ENCODE assay signal across 24 cellular contexts in the genomic region with DNA sequence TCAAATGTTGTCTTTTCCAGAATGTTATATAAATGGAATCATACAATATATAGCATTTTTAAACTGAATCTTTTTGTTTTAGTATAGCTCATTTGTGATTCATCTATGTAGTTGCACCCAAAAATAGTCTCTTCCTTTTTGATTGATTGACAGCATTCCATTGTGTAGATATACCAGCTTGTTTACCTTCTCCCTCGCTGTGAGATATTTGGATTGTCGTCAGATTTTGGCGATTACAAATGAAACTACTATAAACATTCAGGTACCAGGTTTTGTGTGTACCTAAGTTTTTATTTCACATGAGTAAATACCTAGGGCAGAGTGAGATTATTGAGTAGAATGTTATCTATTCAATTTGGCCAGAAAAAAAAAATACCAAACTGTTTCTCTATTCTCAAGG.
"Had no signal": no experiment of that assay in that cellular context is flagged by ENCODE, and none has a peak within 500 bp of the region (broad histone marks: within the 10 kb centered on the region; RNA-seq: fewer than 3 reads in every experiment).

No MANE protein-coding gene starts in this region.

- H3K9ac ChIP-seq: neural progenitor cell, parathyroid adenoma had no signal

- H3K36me3 ChIP-seq: neural progenitor cell, ovary, right lobe of liver, sigmoid colon, stomach, thoracic aorta, thyroid gland, tibial nerve, upper lobe of left lung, vagina had no signal

- H3K79me2 ChIP-seq: parathyroid adenoma had no signal

- H3K4me1 ChIP-seq: neural progenitor cell, parathyroid adenoma, psoas muscle, right lobe of liver, sigmoid colon, stomach, thyroid gland, tibial nerve, upper lobe of left lung, vagina had no signal

- H3K27me3 ChIP-seq: neural progenitor cell, ovary, right lobe of liver, sigmoid colon, stomach, thyroid gland, tibial nerve, upper lobe of left lung, vagina had no signal

- ATAC-seq: psoas muscle; right cardiac atrium; right lobe of liver; stimulated activated effector memory CD8-positive, alpha-beta T cell treated with anti-CD3 and anti-CD28 coated beads, Interleukin-12 subunit alpha, Interleukin-12 subunit beta, amount 100 ng/mL, for 72 hours; stimulated activated naive B cell treated with anti-CD40 and anti-IgM and Interleukin-4, amounts not matched to agents 10 μg/mL and 1 μg/mL and 100 μg/mL, for 72 hours had no signal

- H3K4me2 ChIP-seq: neural progenitor cell had no signal

- DNase-seq: occipital lobe; ovary; posterior cingulate gyrus; psoas muscle; right cardiac atrium; right lobe of liver; sigmoid colon; small intestine; stimulated activated CD4-positive, alpha-beta T cell treated with anti-CD3 and anti-CD28 coated beads, Interleukin-15, amount 100 ng/mL, for 24 hours; stimulated activated CD4-positive, alpha-beta T cell treated with anti-CD3 and anti-CD28 coated beads, Interleukin-2, amount 100 ng/mL, for 24 hours; stimulated activated CD4-positive, alpha-beta T cell treated with anti-CD3 and anti-CD28 coated beads, Interleukin-2, amount 100 ng/mL, for 48 hours; stimulated activated CD4-positive, alpha-beta T cell treated with anti-CD3 and anti-CD28 coated beads, Interleukin-4, amount 100 ng/mL, for 24 hours; stimulated activated naive B cell treated with anti-CD40 and anti-IgM and Interleukin-4, amounts not matched to agents 10 μg/mL and 1 μg/mL and 100 μg/mL, for 72 hours; stimulated activated naive CD4-positive, alpha-beta T cell treated with Interleukin-2 at 50 U/mL for 16 hours; stomach; thyroid gland; trophoblast cell; upper lobe of left lung had no signal

- H3K4me3 ChIP-seq: neural progenitor cell, ovary, psoas muscle, right lobe of liver, sigmoid colon, stomach, thoracic aorta, thyroid gland, tibial nerve, upper lobe of left lung, vagina had no signal

- H3K9me3 ChIP-seq: ovary, psoas muscle, right lobe of liver, sigmoid colon, thoracic aorta, thyroid gland, tibial nerve, upper lobe of left lung, vagina had no signal

- H2AFZ ChIP-seq: neural progenitor cell, parathyroid adenoma had no signal

- H3K27ac ChIP-seq: neural progenitor cell, ovary, parathyroid adenoma, psoas muscle, right lobe of liver, sigmoid colon, stomach, thoracic aorta, thyroid gland, tibial nerve, upper lobe of left lung, vagina had no signal
